In genomic region chr2:240435955-240436625, GRCh38 we compare ENCODE assay signal across 8 cellular contexts. TPM values are rescaled to one million over a fixed set of nuclear protein-coding genes. Genes with fewer than 3 reads are reported as not detected.
DNase-seq lines count a peak whose midpoint lies in the region; ATAC-seq, FAIRE-seq and TF ChIP-seq lines count a peak whose summit lies in the region.

No MANE protein-coding gene starts in this region.

- no TSS peak for BruUV-seq in GM12878 (replicated peaks; lab: Mats Ljungman, UMichigan)

- peaks cover 12% of the 10 kb centered on the region for H3K4me1 Mint-ChIP-seq in activated CD4-positive, alpha-beta T cell treated with anti-CD3 and anti-CD28 coated beads for 36 hours

- H2AFZ ChIP-seq in GM12878 (ENCODE audit: control insufficient read depth, low read depth, low read length), result peak overlapping the region; percentile 6

- in situ Hi-C loops in GM12878 (cut with MboI), result no loop called here

- CTCF ChIA-PET in activated CD4-positive, alpha-beta T cell treated with anti-CD3 and anti-CD28 coated beads for 36 hours (lab: Charles Lee), result interaction anchor here (0.8 to 1.6 kb wide), 4 partner anchors 60 to 398 kb away, joined by 3 to 5 read pairs (median 4); no protein-coding TSS in a partner anchor
- CTCF ChIA-PET in GM12878 (lab: Yijun Ruan, JAX), result interaction anchor here (0.7 kb wide), 1 partner anchor 198 kb away, joined by 3 read pairs; no protein-coding TSS in a partner anchor

- RAD21 ChIA-PET in GM12878 (lab: Charles Lee; ENCODE audit: unreplicated experiment), result no interaction called here

- SMC1A ChIA-PET in GM12878 (lab: Charles Lee; ENCODE audit: uncharacterized antibody, unreplicated experiment), result no interaction called here

- H3K9me3 ChIP-seq in HUES6 (ENCODE audit: control insufficient read depth, insufficient read depth, low read depth, low read length) (no peaks in the 10 kb centered on the region), GM12878 (replicated peaks; ENCODE audit: control insufficient read depth, insufficient read depth, low read length) (no peaks in the 10 kb centered on the region)

- H3K4me1 ChIP-seq in HUES6 (ENCODE audit: control insufficient read depth, insufficient read depth, low read length) (peaks cover 24% of the 10 kb centered on the region; the same call in 1 of the 2 replicates), GM12878 (ENCODE audit: control insufficient read depth, insufficient read depth, low read length) (no peaks in the 10 kb centered on the region)

- TF ChIP-seq EP300 in GM12878 (IDR thresholded peaks at IDR 0.05; ENCODE audit: borderline replicate concordance in 1 of 2, control insufficient read depth in 1 of 2, low read depth in 2 of 2, low read length in 2 of 2), result no peak

- H4K20me1 ChIP-seq in GM12878 (ENCODE audit: control insufficient read depth, insufficient read depth), result 0 out of 2 replicates have a peak, but pooled peaks cover 2% of the 10 kb centered on the region

- no peaks in the 10 kb centered on the region for H3K36me3 ChIP-seq in HUES6 (ENCODE audit: control insufficient read depth, insufficient read depth, low read length)
- H3K36me3 ChIP-seq in GM12878 (ENCODE audit: control insufficient read depth in 2 of 2, insufficient read depth in 2 of 2, low read length in 1 of 2), result no peaks in the 10 kb centered on the region

- H3K4me3 Mint-ChIP-seq in activated CD4-positive, alpha-beta T cell treated with anti-CD3 and anti-CD28 coated beads for 36 hours, result peak overlapping the region; percentile 36

- no peak overlapping the region for H3K27ac Mint-ChIP-seq in activated CD4-positive, alpha-beta T cell treated with anti-CD3 and anti-CD28 coated beads for 36 hours

- H3K4me3 ChIP-seq in HUES6 (ENCODE audit: low read depth, low read length) (peak overlapping the region; percentile 59), GM12878 (peak overlapping the region; percentile 36; the same call in 1 of the 2 replicates)

- H3K9ac ChIP-seq in HUES6 (ENCODE audit: low read length) (peak overlapping the region; percentile 36), GM12878 (ENCODE audit: control insufficient read depth, insufficient read depth, low read length) (no peak overlapping the region)

- no peaks in the 10 kb centered on the region for H3K9me3 Mint-ChIP-seq in activated CD4-positive, alpha-beta T cell treated with anti-CD3 and anti-CD28 coated beads for 36 hours (ENCODE audit: low read depth)

- no peak for TF ChIP-seq CTCF in GM12878 (IDR thresholded peaks at IDR 0.05 in 2 of 3, conservative IDR thresholded peaks at IDR 0.05 in 1 of 3; ENCODE audit: control insufficient read depth in 2 of 3, extremely low read depth in 1 of 3, insufficient read depth in 1 of 3, low read depth in 3 of 3, low read length in 3 of 3)

- H3K27ac ChIP-seq in HUES6 (ENCODE audit: low read depth, low read length) (no peak overlapping the region), GM12878 (ENCODE audit: control insufficient read depth, insufficient read depth) (no peak overlapping the region), substantia nigra (ENCODE audit: low read depth, low read length, poor library complexity, severe bottlenecking) (peak overlapping the region; percentile 53)

- no peak for FAIRE-seq in GM12878 (lab: Jason Lieb, UNC)

- no peak for TF ChIP-seq POLR2A in GM12878 (IDR thresholded peaks at IDR 0.05; ENCODE audit: low read depth, low read length)

- H3K79me2 ChIP-seq in GM12878 (ENCODE audit: control insufficient read depth, insufficient read depth, low read length), result no peaks in the 10 kb centered on the region

- TF ChIP-seq RAD21 in GM12878 (IDR thresholded peaks at IDR 0.05; ENCODE audit: insufficient read depth, low read depth, low read length), result no peak

- POLR2A ChIA-PET in activated CD4-positive, alpha-beta T cell treated with anti-CD3 and anti-CD28 coated beads for 36 hours (lab: Charles Lee), result no interaction called here
- POLR2A ChIA-PET in GM12878 (lab: Charles Lee), result no interaction called here

- H3K36me3 Mint-ChIP-seq in activated CD4-positive, alpha-beta T cell treated with anti-CD3 and anti-CD28 coated beads for 36 hours (ENCODE audit: low read depth), result no peaks in the 10 kb centered on the region

- DNase-seq in activated CD4-positive, alpha-beta T cell treated with anti-CD3 and anti-CD28 coated beads for 36 hours, result peak; percentile 32
- no peak for DNase-seq in activated CD4-positive, alpha-beta T cell treated with anti-CD3 and anti-CD28 coated beads, Interleukin-2, amount 50 U/mL, for 4 hours
- DNase-seq in GM12878 (ENCODE audit: low read depth, low spot score), result no peak
- peak in 1 of 2 donors; percentile 43 for DNase-seq in left colon
- DNase-seq in substantia nigra (lab: John Stamatoyannopoulos, UW), result no peak
- no peak for DNase-seq in iPS-NIHi7 (ENCODE audit: extremely low spot score)
- no peak for DNase-seq in T1000 (lab: John Stamatoyannopoulos, UW)

- ATAC-seq in activated CD4-positive, alpha-beta T cell treated with anti-CD3 and anti-CD28 coated beads for 36 hours, result no peak
- peak; percentile 5; the same call in 1 of the 3 replicates for ATAC-seq in GM12878
- peak; percentile 24 for ATAC-seq in left colon

- peaks cover 46% of the 10 kb centered on the region for H3K27me3 ChIP-seq in HUES6 (ENCODE audit: control insufficient read depth, insufficient read depth, low read length)
- H3K27me3 ChIP-seq in GM12878 (replicated peaks in 1 of 2; ENCODE audit: control insufficient read depth in 2 of 2, insufficient read depth in 2 of 2, low read length in 1 of 2), result peaks cover 7 to 17% of the 10 kb centered on the region in 2 experiments

- peak overlapping the region; percentile 77 for H3K4me2 ChIP-seq in GM12878 (ENCODE audit: control insufficient read depth, insufficient read depth)

- WGBS in GM12878 (ENCODE audit: insufficient coverage, insufficient replicate concordance, low lambda C conversion rate, missing lambda C conversion rate), result 9% methylated on average over 41 of the region's 86 CpGs

- intact Hi-C loops in activated CD4-positive, alpha-beta T cell treated with anti-CD3 and anti-CD28 coated beads for 36 hours (cut with DNase I, micrococcal nuclease), result loop anchor here (1.0 to 10.0 kb wide), 8 partner anchors 33 to 1035 kb away; partner anchors contain the start of genes COPS9 (in 2 of the 2), CAPN10 (in 1 of the 2), DUSP28 (in 1 of the 2) and HDAC4 (in 1 of the 2)
- intact Hi-C loops in GM12878 (cut with micrococcal nuclease; ENCODE audit: unreplicated experiment), result loop anchor here (5.0 kb wide), 2 partner anchors 204 to 374 kb away; no protein-coding TSS in a partner anchor
- intact Hi-C loops in left colon (cut with DNase I, micrococcal nuclease), result loop anchor here in 1 of 2 donors (5.0 kb wide), 1 partner anchor 204 kb away; no protein-coding TSS in a partner anchor

- H3K27me3 Mint-ChIP-seq in activated CD4-positive, alpha-beta T cell treated with anti-CD3 and anti-CD28 coated beads for 36 hours, result peaks cover 15% of the 10 kb centered on the region

TF ChIP-seq in GM12878, 131 proteins besides CTCF, POLR2A, EP300 and RAD21:
- no peak for TF ChIP-seq NFYA (IDR thresholded peaks at IDR 0.05; ENCODE audit: borderline replicate concordance, low read depth, low read length)
- TF ChIP-seq JUNB (IDR thresholded peaks at IDR 0.05), result no peak
- no peak for TF ChIP-seq YY1 (IDR thresholded peaks at IDR 0.05; ENCODE audit: low read depth, low read length)
- no peak for TF ChIP-seq CREB1 (IDR thresholded peaks at IDR 0.05; ENCODE audit: low read depth)
- no peak for TF ChIP-seq BMI1 (IDR thresholded peaks at IDR 0.05; ENCODE audit: borderline replicate concordance)
- TF ChIP-seq IKZF2 (IDR thresholded peaks at IDR 0.05), result no peak
- TF ChIP-seq SREBF2 (IDR thresholded peaks at IDR 0.05; ENCODE audit: low read length), result no peak
- TF ChIP-seq CHD4 (IDR thresholded peaks at IDR 0.05), result no peak
TF ChIP-seq in GM12878: peak in this region for 0.

RNA-seq across cellular contexts. Expression of gene GPC1, which starts 0.6 kb away (rescaled TPM):
- 1 to 10 TPM; 1.7 to 2.0 TPM for total RNA-seq in activated CD4-positive, alpha-beta T cell treated with anti-CD3 and anti-CD28 coated beads for 36 hours
- total RNA-seq in GM12878 (2013; cell fraction: nucleolus; rRNA removed), result 0.22 and 0.40 TPM in 2 replicates
- 0.23 TPM in 1 of 2 replicates, not detected in the other for total RNA-seq in GM12878 (2014; rRNA removed)
- total RNA-seq in GM12878 (2014; rRNA removed; fragmentation: Illumina TruSeq; extraction: Trizol), result 0.14 TPM in 1 of 2 replicates, not detected in the other
- total RNA-seq in GM12878 (2021), result 0.45 and 0.77 TPM in 2 replicates
- not detected for polyA plus RNA-seq in GM12878 (2011; ENCODE audit: low read depth)
- polyA plus RNA-seq in GM12878 (2011; rRNA removed), result 0.07 and 0.26 TPM in 2 replicates
- polyA plus RNA-seq in GM12878 (2011; cell fraction: cytosol; rRNA removed), result 0.16 and 0.23 TPM in 2 replicates
- polyA plus RNA-seq in GM12878 (2011; cell fraction: nucleus; rRNA removed), result 0.61 and 0.64 TPM in 2 replicates
- polyA plus RNA-seq in GM12878 (2012), result 0.39 and 0.60 TPM in 2 replicates
- polyA plus RNA-seq in GM12878 (2014; fragmentation: Illumina TruSeq; extraction: Trizol), result 0.09 TPM in 1 of 2 replicates, not detected in the other
- not detected for polyA plus RNA-seq in GM12878 (2014; fragmentation: Nextera tagmentation; extraction: Ambion mirVana)
- polyA plus RNA-seq in GM12878 (2014; rRNA removed), result 0.06 and 0.22 TPM in 2 replicates
- polyA plus RNA-seq in GM12878 (2016; fragmentation: Nextera tagmentation; extraction: Ambion mirVana), result under 1 TPM; 0.14 to 0.48 TPM
- 0.41 and 0.51 TPM in 2 replicates for polyA minus RNA-seq in GM12878 (2011; rRNA and poly(A)+ RNA removed)
- 0.53 and 0.94 TPM in 2 replicates for polyA minus RNA-seq in GM12878 (2011; cell fraction: cytosol; rRNA and poly(A)+ RNA removed)
- polyA minus RNA-seq in GM12878 (2011; cell fraction: nucleus; rRNA and poly(A)+ RNA removed), result 0.97 and 1.4 TPM in 2 replicates
- total RNA-seq in left colon, result 10 to 100 TPM; 10.4 to 20.0 TPM
